ENCODE assay signal across 10 cellular contexts in genomic region chr12:6226002-6226700, GRCh38. TPM values are rescaled to one million over a fixed set of nuclear protein-coding genes. Genes with fewer than 3 reads are reported as not detected.
DNase-seq lines count a peak whose midpoint lies in the region; ATAC-seq and TF ChIP-seq lines count a peak whose summit lies in the region.
"Had no signal": no experiment of that assay in that cellular context is flagged by ENCODE, and none has a peak within 500 bp of the region (broad histone marks: within the 10 kb centered on the region; RNA-seq: fewer than 3 reads in every experiment).

No MANE protein-coding gene starts in this region.

- TF ChIP-seq CTCF in thyroid gland (IDR thresholded peaks at IDR 0.05) (no peak), natural killer cell (IDR thresholded peaks at IDR 0.05) (no peak)

- peaks cover 11 to 12% of the 10 kb centered on the region in 2 donors for H3K4me1 Mint-ChIP-seq in natural killer cell

- H3K27ac ChIP-seq in epithelial cell of prostate (peak overlapping the region; percentile 99), thyroid gland (peak overlapping the region; percentile 92 to 98 (median 92))

- peak overlapping the region; percentile 0 for H3K9ac ChIP-seq in NT2/D1 (ENCODE audit: insufficient read length, low read depth)

- 6 to 12% methylated on average over 12 of the region's 12 CpGs for WGBS in thyroid gland, 2 donors

- peaks cover 94% of the 10 kb centered on the region for H3K36me3 ChIP-seq in NT2/D1 (ENCODE audit: insufficient read depth, insufficient read length, low read length)
- peaks cover 0 to 4% of the 10 kb centered on the region in 2 donors for H3K36me3 ChIP-seq in thyroid gland

- DNase-seq in NT2/D1 (ENCODE audit: low read depth, low spot score) (no peak), epithelial cell of prostate (ENCODE audit: low read depth, low spot score) (peak; percentile 93), midbrain (lab: John Stamatoyannopoulos, UW) (peak; percentile 61), thyroid gland (peak; percentile 94 to 95), OCI-M1 (lab: John Stamatoyannopoulos, UW) (no peak), natural killer cell (no peak), COLO668 (lab: John Stamatoyannopoulos, UW; ENCODE audit: unreplicated experiment) (no peak)
- DNase-seq in activated naive CD4-positive, alpha-beta T cell treated with anti-CD3 and anti-CD28 coated beads, Interleukin-2, amount 50 U/mL, for 72 hours (ENCODE audit: low spot score in 2 of 2): no peak
- DNase-seq: activated naive CD4-positive, alpha-beta T cell treated with anti-CD3 and anti-CD28 coated beads for 36 hours; spleen had no signal

- H3K27me3 Mint-ChIP-seq in natural killer cell (ENCODE audit: low read depth in 2 of 2): no peaks in the 10 kb centered on the region

- H3K9me3 Mint-ChIP-seq in natural killer cell: no peaks in the 10 kb centered on the region
- no peaks in the 10 kb centered on the region for H3K9me3 Mint-ChIP-seq in activated naive CD4-positive, alpha-beta T cell treated with anti-CD3 and anti-CD28 coated beads, Interleukin-2, amount 50 U/mL, for 72 hours
- H3K9me3 Mint-ChIP-seq: activated naive CD4-positive, alpha-beta T cell treated with anti-CD3 and anti-CD28 coated beads for 36 hours had no signal

- peak in 1 of 2 donors; percentile 81 for TF ChIP-seq POLR2A in thyroid gland (IDR thresholded peaks at IDR 0.05)

- no peak for ATAC-seq in natural killer cell
- no peak for ATAC-seq in activated naive CD4-positive, alpha-beta T cell treated with anti-CD3 and anti-CD28 coated beads, Interleukin-2, amount 50 U/mL, for 72 hours

- no peak overlapping the region for H3K27ac Mint-ChIP-seq in natural killer cell
- H3K27ac Mint-ChIP-seq in activated naive CD4-positive, alpha-beta T cell treated with anti-CD3 and anti-CD28 coated beads, Interleukin-2, amount 50 U/mL, for 72 hours: peak overlapping the region in 1 of 2 donors; percentile 13
- H3K27ac Mint-ChIP-seq: activated naive CD4-positive, alpha-beta T cell treated with anti-CD3 and anti-CD28 coated beads for 36 hours had no signal

- no peak overlapping the region for H3K4me3 Mint-ChIP-seq in natural killer cell
- H3K4me3 Mint-ChIP-seq: activated naive CD4-positive, alpha-beta T cell treated with anti-CD3 and anti-CD28 coated beads for 36 hours had no signal

- no peak overlapping the region for H3K4me3 ChIP-seq in NT2/D1 (ENCODE audit: insufficient read length, low read depth)
- H3K4me3 ChIP-seq in thyroid gland (replicated peaks in 1 of 3): no peak overlapping the region
- H3K4me3 ChIP-seq: spleen had no signal

- H3K27me3 ChIP-seq in NT2/D1 (ENCODE audit: insufficient read depth, insufficient read length) (no peaks in the 10 kb centered on the region), thyroid gland (no peaks in the 10 kb centered on the region)
- H3K27me3 ChIP-seq: spleen had no signal

- no peaks in the 10 kb centered on the region for H3K9me3 ChIP-seq in NT2/D1 (ENCODE audit: insufficient read depth, low read length)
- no peaks in the 10 kb centered on the region for H3K9me3 ChIP-seq in thyroid gland
- H3K9me3 ChIP-seq: spleen had no signal

- intact Hi-C loops in thyroid gland (cut with DNase I): loop anchor here (10.0 kb wide), 1 partner anchor 309 kb away; the partner anchor contains the start of gene GAPDH
- intact Hi-C loops in natural killer cell (cut with micrococcal nuclease): no loop called here

- H3K4me1 ChIP-seq in NT2/D1 (ENCODE audit: insufficient read depth, insufficient read length): peaks cover 40% of the 10 kb centered on the region
- peaks cover 98 to 100% of the 10 kb centered on the region in 2 donors for H3K4me1 ChIP-seq in thyroid gland

- no peaks in the 10 kb centered on the region for H3K36me3 Mint-ChIP-seq in natural killer cell
- no peaks in the 10 kb centered on the region for H3K36me3 Mint-ChIP-seq in activated naive CD4-positive, alpha-beta T cell treated with anti-CD3 and anti-CD28 coated beads, Interleukin-2, amount 50 U/mL, for 72 hours

RNA-seq across cellular contexts. Expression of gene CD9, which starts 26.0 kb away (rescaled TPM):
- total RNA-seq in thyroid gland (100 to 1,000 TPM; 367 to 494 (median 375) TPM), natural killer cell (10 to 100 TPM in 1 of 3 donors, 1 to 10 TPM in 2; 2.1 to 55.9 (median 8.0) TPM)
- 10 to 100 TPM in 1 of 2 donors, 1 to 10 TPM in 1; 3.4 to 27.0 TPM for total RNA-seq in activated naive CD4-positive, alpha-beta T cell treated with anti-CD3 and anti-CD28 coated beads, Interleukin-2, amount 50 U/mL, for 72 hours

Comparison
In these comparisons a context has a peak if more than half of its experiments do, and no peak if none do; other contexts are left out.
1. DNase-seq: peak in epithelial cell of prostate (single experiment), midbrain (single experiment) and thyroid gland (2 of 2); none in NT2/D1 (single experiment), OCI-M1 (single experiment), natural killer cell (single experiment), activated naive CD4-positive, alpha-beta T cell treated with anti-CD3 and anti-CD28 coated beads, Interleukin-2, amount 50 U/mL, for 72 hours (0 of 2) and COLO668 (single experiment).
2. RNA of gene CD9, which starts 26.0 kb away (total RNA-seq): 367 to 494 TPM in thyroid gland; 3.4 to 27.0 TPM in activated naive CD4-positive, alpha-beta T cell treated with anti-CD3 and anti-CD28 coated beads, Interleukin-2, amount 50 U/mL, for 72 hours and 2.1 to 55.9 TPM in natural killer cell; every median in the first group is over 4 times any median in the second.